ENCODE assay signal across 17 cellular contexts in the genomic region with DNA sequence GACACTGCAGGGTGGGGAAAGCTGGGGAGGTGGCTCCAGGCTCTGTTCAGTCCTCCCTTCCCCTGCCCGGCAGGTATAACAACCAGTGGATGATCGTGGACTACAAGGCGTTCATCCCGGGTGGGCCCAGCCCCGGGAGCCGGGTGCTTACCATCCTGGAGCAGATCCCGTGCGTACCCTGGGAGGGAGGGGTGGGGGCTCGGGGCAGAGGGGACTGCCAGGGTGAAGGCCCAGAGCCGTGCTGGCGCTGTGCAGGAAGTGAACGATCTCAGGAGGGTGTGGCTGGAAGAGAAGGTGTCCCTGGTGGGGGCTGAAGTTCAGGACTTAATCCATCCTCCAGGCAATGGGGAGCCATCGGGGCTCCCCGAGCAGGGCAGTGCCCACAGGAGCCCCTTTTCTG.
DNase-seq lines count a peak whose midpoint lies in the region; ATAC-seq lines count a peak whose summit lies in the region.
"Had no signal": no experiment of that assay in that cellular context is flagged by ENCODE, and none has a peak within 500 bp of the region (broad histone marks: within the 10 kb centered on the region; RNA-seq: fewer than 3 reads in every experiment).

No MANE protein-coding gene starts in this region.

- no peaks in the 10 kb centered on the region for H3K4me1 Mint-ChIP-seq in stimulated activated naive CD8-positive, alpha-beta T cell treated with anti-CD3 and anti-CD28 coated beads, Interleukin-15, amount 100 ng/mL, for 72 hours
- H3K4me1 Mint-ChIP-seq in stimulated activated memory B cell treated with anti-CD40 and anti-IgM and Interleukin-4, amounts not matched to agents 10 μg/mL and 1 μg/mL and 100 μg/mL, for 72 hours: peaks cover 5% of the 10 kb centered on the region
- H3K4me1 Mint-ChIP-seq: CD14-positive monocyte; CD8-positive, alpha-beta memory T cell; GM23338 had no signal

- no peaks in the 10 kb centered on the region for H3K9me3 Mint-ChIP-seq in stimulated activated naive CD8-positive, alpha-beta T cell treated with anti-CD3 and anti-CD28 coated beads, Interleukin-15, amount 100 ng/mL, for 72 hours
- H3K9me3 Mint-ChIP-seq in stimulated activated memory B cell treated with anti-CD40 and anti-IgM and Interleukin-4, amounts not matched to agents 10 μg/mL and 1 μg/mL and 100 μg/mL, for 72 hours: no peaks in the 10 kb centered on the region
- H3K9me3 Mint-ChIP-seq: CD14-positive monocyte; CD4-positive, alpha-beta T cell; CD8-positive, alpha-beta memory T cell; GM23338; H9 had no signal

- H3K36me3 Mint-ChIP-seq in stimulated activated memory B cell treated with anti-CD40 and anti-IgM and Interleukin-4, amounts not matched to agents 10 μg/mL and 1 μg/mL and 100 μg/mL, for 72 hours: peaks cover 46% of the 10 kb centered on the region

- peak overlapping the region in 1 of 2 donors; percentile 30 for H3K27ac Mint-ChIP-seq in stimulated activated naive CD8-positive, alpha-beta T cell treated with anti-CD3 and anti-CD28 coated beads, Interleukin-15, amount 100 ng/mL, for 72 hours
- no peak overlapping the region for H3K27ac Mint-ChIP-seq in stimulated activated memory B cell treated with anti-CD40 and anti-IgM and Interleukin-4, amounts not matched to agents 10 μg/mL and 1 μg/mL and 100 μg/mL, for 72 hours
- H3K27ac Mint-ChIP-seq: CD4-positive, alpha-beta T cell; GM23338 had no signal

- ATAC-seq in stimulated activated naive CD8-positive, alpha-beta T cell treated with anti-CD3 and anti-CD28 coated beads, Interleukin-15, amount 100 ng/mL, for 72 hours: peak; percentile 42
- no peak for ATAC-seq in stimulated activated naive CD8-positive, alpha-beta T cell treated with anti-CD3 and anti-CD28 coated beads, Interleukin-15, Interleukin-2, amounts not matched to agents 100 U/mL and 50 U/mL, for 24 hours
- peak; percentile 25 for ATAC-seq in stimulated activated memory B cell treated with anti-CD40 and anti-IgM and Interleukin-4, amounts not matched to agents 10 μg/mL and 1 μg/mL and 100 μg/mL, for 72 hours
- ATAC-seq in activated CD4-positive, CD25-positive, alpha-beta regulatory T cell treated with anti-CD3 and anti-CD28 coated beads, Interleukin-2, amount 50 U/mL, for 24 hours: no peak
- ATAC-seq: GM23338 had no signal

- no peaks in the 10 kb centered on the region for H3K27me3 ChIP-seq in layer of hippocampus (ENCODE audit: control insufficient read depth, insufficient read depth, low read length)
- H3K27me3 ChIP-seq: BE2C; BLaER1 treated with 17β-estradiol and CSF1 and Interleukin-3, amounts not matched to agents 10 nM and 100 nM had no signal

- H3K27ac ChIP-seq in layer of hippocampus (ENCODE audit: low read depth, low read length): peak overlapping the region; percentile 30
- H3K27ac ChIP-seq: 22Rv1; BLaER1 treated with 17β-estradiol and CSF1 and Interleukin-3, amounts not matched to agents 10 nM and 100 nM had no signal

- no peaks in the 10 kb centered on the region for H3K27me3 Mint-ChIP-seq in stimulated activated naive CD8-positive, alpha-beta T cell treated with anti-CD3 and anti-CD28 coated beads, Interleukin-15, amount 100 ng/mL, for 72 hours
- H3K27me3 Mint-ChIP-seq in stimulated activated memory B cell treated with anti-CD40 and anti-IgM and Interleukin-4, amounts not matched to agents 10 μg/mL and 1 μg/mL and 100 μg/mL, for 72 hours: no peaks in the 10 kb centered on the region
- H3K27me3 Mint-ChIP-seq: CD4-positive, alpha-beta T cell; CD8-positive, alpha-beta memory T cell had no signal

- no peak overlapping the region for H3K4me3 Mint-ChIP-seq in stimulated activated naive CD8-positive, alpha-beta T cell treated with anti-CD3 and anti-CD28 coated beads, Interleukin-15, amount 100 ng/mL, for 72 hours
- H3K4me3 Mint-ChIP-seq in stimulated activated memory B cell treated with anti-CD40 and anti-IgM and Interleukin-4, amounts not matched to agents 10 μg/mL and 1 μg/mL and 100 μg/mL, for 72 hours: no peak overlapping the region
- H3K4me3 Mint-ChIP-seq: CD14-positive monocyte; CD4-positive, alpha-beta T cell; CD8-positive, alpha-beta memory T cell; GM23338; H9 had no signal

- DNase-seq in stimulated activated naive CD8-positive, alpha-beta T cell treated with anti-CD3 and anti-CD28 coated beads, Interleukin-15, amount 100 ng/mL, for 72 hours: no peak
- DNase-seq in stimulated activated naive CD8-positive, alpha-beta T cell treated with anti-CD3 and anti-CD28 coated beads, Interleukin-15, Interleukin-2, amounts not matched to agents 100 U/mL and 50 U/mL, for 24 hours: no peak
- no peak for DNase-seq in NCI-H1092 treated with DMSO at 0.1 percent for 48 hours (lab: John Stamatoyannopoulos, UW)
- DNase-seq: AML-193; BE2C; CD4-positive, alpha-beta T cell; CD8-positive, alpha-beta memory T cell; EL; GDM1; H9 had no signal

Comparison
In these comparisons a context has a peak if more than half of its experiments do, and no peak if none do; other contexts are left out.
1. ATAC-seq: peak in stimulated activated naive CD8-positive, alpha-beta T cell treated with anti-CD3 and anti-CD28 coated beads, Interleukin-15, amount 100 ng/mL, for 72 hours (single experiment) and stimulated activated memory B cell treated with anti-CD40 and anti-IgM and Interleukin-4, amounts not matched to agents 10 μg/mL and 1 μg/mL and 100 μg/mL, for 72 hours (single experiment); none in stimulated activated naive CD8-positive, alpha-beta T cell treated with anti-CD3 and anti-CD28 coated beads, Interleukin-15, Interleukin-2, amounts not matched to agents 100 U/mL and 50 U/mL, for 24 hours (single experiment) and activated CD4-positive, CD25-positive, alpha-beta regulatory T cell treated with anti-CD3 and anti-CD28 coated beads, Interleukin-2, amount 50 U/mL, for 24 hours (0 of 2).